Comparison of ENCODE assay signal across 8 cellular contexts in the genomic region with DNA sequence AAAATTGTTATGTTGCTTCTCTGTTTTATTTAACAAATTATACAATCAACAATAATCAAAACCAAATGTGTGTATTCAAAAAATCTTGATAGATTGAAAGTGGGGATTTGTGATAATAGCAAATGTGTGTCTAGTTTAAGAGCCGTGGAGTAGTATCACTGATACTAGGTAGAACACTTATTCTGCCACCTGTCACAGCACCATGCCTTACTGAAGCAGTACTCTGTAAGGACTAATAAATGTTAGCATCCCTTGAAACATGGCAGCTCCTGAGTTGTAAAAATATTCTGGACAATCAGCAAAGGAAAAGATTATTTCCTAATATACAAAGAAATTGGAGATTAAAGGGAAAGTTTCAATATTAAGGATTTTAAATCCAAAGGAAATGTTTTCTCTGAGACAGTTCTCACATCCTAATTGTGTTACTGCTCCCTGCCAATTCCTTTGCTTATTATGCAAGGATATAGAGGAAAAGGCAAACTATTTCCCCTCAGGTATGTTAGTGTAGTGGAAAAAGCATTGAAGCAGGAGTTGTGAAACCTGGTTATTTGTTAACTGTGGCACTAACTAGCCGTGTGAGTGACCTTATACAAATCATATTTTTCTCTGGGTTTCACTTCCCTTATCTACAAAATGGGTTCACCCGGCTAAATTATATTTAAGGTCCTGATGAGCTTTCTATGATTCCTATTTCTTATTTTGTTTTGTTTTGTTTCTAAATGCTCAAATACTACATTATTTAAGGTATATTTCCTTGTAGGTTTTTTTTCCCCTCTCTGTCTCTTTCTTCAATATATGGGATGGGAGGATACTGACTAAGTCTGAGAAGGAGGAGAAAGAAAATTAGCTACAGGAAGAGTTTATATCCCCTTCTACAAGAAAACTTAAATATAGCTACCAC.
DNase-seq lines count a peak whose midpoint lies in the region; ATAC-seq and TF ChIP-seq lines count a peak whose summit lies in the region.

No MANE protein-coding gene starts in this region.

- no peak for TF ChIP-seq EP300 in gastroesophageal sphincter (IDR thresholded peaks at IDR 0.05)
- peak in 1 of 2 donors; percentile 21 for TF ChIP-seq EP300 in tibial nerve (IDR thresholded peaks at IDR 0.05)

- DNase-seq in EL (peak; percentile 34), MG63 (no peak), tibial nerve (ENCODE audit: low spot score in 2 of 2) (no peak), epidermal melanocyte (ENCODE audit: insufficient read length, low spot score) (no peak)
- DNase-seq in activated CD4-positive, alpha-beta T cell treated with anti-CD3 and anti-CD28 coated beads, Interleukin-2, amount 50 U/mL, for 1 hour = no peak
- no peak for DNase-seq in activated CD4-positive, CD25-positive, alpha-beta regulatory T cell (lab: John Stamatoyannopoulos, UW)

- H3K27me3 ChIP-seq in MG63 = no peaks in the 10 kb centered on the region
- H3K27me3 ChIP-seq in gastroesophageal sphincter = no peaks in the 10 kb centered on the region
- H3K27me3 ChIP-seq in tibial nerve = no peaks in the 10 kb centered on the region

- H3K9me3 ChIP-seq in MG63 = no peaks in the 10 kb centered on the region
- no peaks in the 10 kb centered on the region for H3K9me3 ChIP-seq in gastroesophageal sphincter
- no peaks in the 10 kb centered on the region for H3K9me3 ChIP-seq in tibial nerve

- 33 to 36% methylated on average over 2 to 3 of the region's 3 CpGs for WGBS in gastroesophageal sphincter (ENCODE audit: low coverage in 1 of 2), 2 donors
- WGBS in tibial nerve, 2 donors = 73 to 81% methylated on average over 3 of the region's 3 CpGs

- peak; percentile 96 for ATAC-seq in GM21717 (IDR thresholded peaks at IDR 0.05; ENCODE audit: unreplicated experiment)
- peak; percentile 49 for ATAC-seq in gastroesophageal sphincter

- H3K36me3 ChIP-seq in MG63 (no peaks in the 10 kb centered on the region), gastroesophageal sphincter (no peaks in the 10 kb centered on the region), tibial nerve (no peaks in the 10 kb centered on the region)

- TF ChIP-seq POLR2A in gastroesophageal sphincter (IDR thresholded peaks at IDR 0.05) (no peak), tibial nerve (IDR thresholded peaks at IDR 0.05) (no peak)

- H3K27ac ChIP-seq in gastroesophageal sphincter (peak overlapping the region; percentile 69 to 95 (median 83)), tibial nerve (peak overlapping the region; percentile 4 to 62 (median 22))

- no peak for TF ChIP-seq CTCF in gastroesophageal sphincter (IDR thresholded peaks at IDR 0.05)
- no peak for TF ChIP-seq CTCF in tibial nerve (IDR thresholded peaks at IDR 0.05)

- H3K4me1 ChIP-seq in gastroesophageal sphincter (peaks cover 0 to 68% (median 2%) of the 10 kb centered on the region in 3 donors), tibial nerve (peaks cover 0 to 35% (median 5%) of the 10 kb centered on the region in 4 donors)

- H3K4me3 ChIP-seq in MG63 (peak overlapping the region; percentile 35), gastroesophageal sphincter (peak overlapping the region; percentile 46 to 82), tibial nerve (peak overlapping the region in 2 of 4 donors; percentile 8 to 15)
